In the genomic region with DNA sequence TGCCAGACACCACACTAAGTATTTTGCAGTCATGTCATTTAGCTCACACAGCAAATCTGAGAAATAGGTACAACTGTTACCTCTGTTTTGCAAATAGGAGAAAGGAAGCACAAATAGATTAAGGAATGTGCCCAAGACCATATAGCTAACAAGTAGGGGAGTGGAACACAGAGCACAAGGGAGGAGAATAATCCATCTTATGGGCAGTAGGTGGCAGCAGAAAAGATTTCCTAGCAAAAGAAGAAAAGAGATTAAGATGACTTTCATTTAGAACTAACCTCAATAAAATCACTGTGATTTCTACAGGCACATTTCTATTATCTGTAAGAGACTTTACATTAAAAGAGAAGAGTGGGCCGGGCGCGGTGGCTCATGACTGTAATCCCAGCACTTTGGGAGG, we compare ENCODE assay signal across 13 cellular contexts. TPM values are rescaled to one million over a fixed set of nuclear protein-coding genes. Genes with fewer than 3 reads are reported as not detected.
DNase-seq lines count a peak whose midpoint lies in the region; ATAC-seq and TF ChIP-seq lines count a peak whose summit lies in the region.
"Had no signal": no experiment of that assay in that cellular context is flagged by ENCODE, and none has a peak within 500 bp of the region (broad histone marks: within the 10 kb centered on the region; RNA-seq: fewer than 3 reads in every experiment).

No MANE protein-coding gene starts in this region.

- TF ChIP-seq CTCF in 22Rv1 (IDR thresholded peaks at IDR 0.05), result peak; percentile 50
- peak; percentile 12 for TF ChIP-seq CTCF in GM12864 (IDR thresholded peaks at IDR 0.05; ENCODE audit: low read depth, low read length, missing control alignments)
- peak; percentile 41; the same call in 1 of the 2 replicates for TF ChIP-seq CTCF in OCI-LY1 (IDR thresholded peaks at IDR 0.05; ENCODE audit: low read length)
- TF ChIP-seq CTCF in endothelial cell (IDR thresholded peaks at IDR 0.05; ENCODE audit: unreplicated experiment), result no peak

- H3K9me3 ChIP-seq in OCI-LY1 (ENCODE audit: low read length), result no peaks in the 10 kb centered on the region
- H3K9me3 ChIP-seq: gastroesophageal sphincter had no signal

- H3K27me3 Mint-ChIP-seq in endothelial cell (ENCODE audit: unreplicated experiment), result no peaks in the 10 kb centered on the region
- no peaks in the 10 kb centered on the region for H3K27me3 Mint-ChIP-seq in activated T-helper 1 cell treated with anti-CD3 and anti-CD28 coated beads, Interleukin-12 subunit alpha, Interleukin-12 subunit beta, Interleukin-2, Interleukin-4 antibody, amounts not matched to agents 30 ng/mL and 10 ng/mL and 1 ng/mL, durations not matched to agents 14 hours and 24 hours and 36 hours (ENCODE audit: insufficient read depth)

- 0 out of 2 replicates have a peak, but pooled peaks cover 2% of the 10 kb centered on the region for H3K36me3 ChIP-seq in OCI-LY1 (ENCODE audit: insufficient read depth, low read length)

- ATAC-seq in HG03354 (IDR thresholded peaks at IDR 0.05; ENCODE audit: poor library complexity, severe bottlenecking, unreplicated experiment) (no peak), HG02763 (IDR thresholded peaks at IDR 0.05; ENCODE audit: unreplicated experiment) (no peak)
- ATAC-seq: gastroesophageal sphincter had no signal

- no peaks in the 10 kb centered on the region for H3K9me2 ChIP-seq in OCI-LY1 (ENCODE audit: low read depth, low read length)

- H3F3A ChIP-seq in OCI-LY1 (ENCODE audit: insufficient read depth, low read length), result no peaks in the 10 kb centered on the region

- DNase-seq in GM12864 (ENCODE audit: low read depth) (no peak), endothelial cell (ENCODE audit: low spot score) (no peak), SHP77 (lab: John Stamatoyannopoulos, UW) (no peak)
- no peak for DNase-seq in activated T-helper 1 cell treated with anti-CD3 and anti-CD28 coated beads, Interleukin-12 subunit alpha, Interleukin-12 subunit beta, Interleukin-2, Interleukin-4 antibody, amounts not matched to agents 30 ng/mL and 10 ng/mL and 1 ng/mL, durations not matched to agents 14 hours and 24 hours and 36 hours (ENCODE audit: low spot score)
- DNase-seq: C1 segment of cervical spinal cord; NCI-H187; stimulated activated CD4-positive, alpha-beta T cell treated with anti-CD3 and anti-CD28 coated beads, Interleukin-4, amount 100 ng/mL, for 4 hours had no signal

- peaks cover 1% of the 10 kb centered on the region for H3K36me3 Mint-ChIP-seq in endothelial cell (ENCODE audit: low read depth, unreplicated experiment)
- H3K36me3 Mint-ChIP-seq in activated T-helper 1 cell treated with anti-CD3 and anti-CD28 coated beads, Interleukin-12 subunit alpha, Interleukin-12 subunit beta, Interleukin-2, Interleukin-4 antibody, amounts not matched to agents 30 ng/mL and 10 ng/mL and 1 ng/mL, durations not matched to agents 14 hours and 24 hours and 36 hours (ENCODE audit: low read depth), result peaks cover 5% of the 10 kb centered on the region

- H3K9me3 Mint-ChIP-seq in endothelial cell (ENCODE audit: unreplicated experiment), result no peaks in the 10 kb centered on the region
- H3K9me3 Mint-ChIP-seq in activated T-helper 1 cell treated with anti-CD3 and anti-CD28 coated beads, Interleukin-12 subunit alpha, Interleukin-12 subunit beta, Interleukin-2, Interleukin-4 antibody, amounts not matched to agents 30 ng/mL and 10 ng/mL and 1 ng/mL, durations not matched to agents 14 hours and 24 hours and 36 hours, result no peaks in the 10 kb centered on the region

- intact Hi-C loops in activated T-helper 1 cell treated with anti-CD3 and anti-CD28 coated beads, Interleukin-12 subunit alpha, Interleukin-12 subunit beta, Interleukin-2, Interleukin-4 antibody, amounts not matched to agents 30 ng/mL and 10 ng/mL and 1 ng/mL, durations not matched to agents 14 hours and 24 hours and 36 hours (cut with micrococcal nuclease), result no loop called here

- H3K4me1 Mint-ChIP-seq in endothelial cell (ENCODE audit: unreplicated experiment), result peaks cover 18% of the 10 kb centered on the region
- H3K4me1 Mint-ChIP-seq in activated T-helper 1 cell treated with anti-CD3 and anti-CD28 coated beads, Interleukin-12 subunit alpha, Interleukin-12 subunit beta, Interleukin-2, Interleukin-4 antibody, amounts not matched to agents 30 ng/mL and 10 ng/mL and 1 ng/mL, durations not matched to agents 14 hours and 24 hours and 36 hours (ENCODE audit: low read depth), result peaks cover 7% of the 10 kb centered on the region

- H3K4me3 Mint-ChIP-seq in endothelial cell (ENCODE audit: unreplicated experiment), result no peak overlapping the region
- no peak overlapping the region for H3K4me3 Mint-ChIP-seq in activated T-helper 1 cell treated with anti-CD3 and anti-CD28 coated beads, Interleukin-12 subunit alpha, Interleukin-12 subunit beta, Interleukin-2, Interleukin-4 antibody, amounts not matched to agents 30 ng/mL and 10 ng/mL and 1 ng/mL, durations not matched to agents 14 hours and 24 hours and 36 hours

- no peaks in the 10 kb centered on the region for H3K4me1 ChIP-seq in OCI-LY1 (ENCODE audit: insufficient read depth, low read length, severe bottlenecking)
- H3K4me1 ChIP-seq: gastroesophageal sphincter had no signal

- no peaks in the 10 kb centered on the region for H4K20me1 ChIP-seq in OCI-LY1 (ENCODE audit: insufficient read depth, low read length)

- H3K79me2 ChIP-seq in OCI-LY1 (ENCODE audit: insufficient read depth, low read length), result no peaks in the 10 kb centered on the region
- H3K79me2 ChIP-seq: parathyroid adenoma had no signal

- no peak overlapping the region for H3K27ac ChIP-seq in 22Rv1
- H3K27ac ChIP-seq in OCI-LY1 (ENCODE audit: low read depth, low read length, poor library complexity, severe bottlenecking), result no peak overlapping the region
- H3K27ac ChIP-seq: gastroesophageal sphincter, parathyroid adenoma had no signal

- H2AFZ ChIP-seq in OCI-LY1 (ENCODE audit: low read length), result no peak overlapping the region
- H2AFZ ChIP-seq: parathyroid adenoma had no signal

- H3K27me3 ChIP-seq in OCI-LY1 (ENCODE audit: insufficient read depth, low read length), result no peaks in the 10 kb centered on the region
- H3K27me3 ChIP-seq: gastroesophageal sphincter had no signal

- H3K9ac ChIP-seq in OCI-LY1 (ENCODE audit: low read length), result no peak overlapping the region
- H3K9ac ChIP-seq: parathyroid adenoma had no signal

- H3K4me3 ChIP-seq in GM12864 (ENCODE audit: low read depth, low read length) (no peak overlapping the region), OCI-LY1 (ENCODE audit: low read depth, low read length, poor library complexity, severe bottlenecking) (no peak overlapping the region)
- H3K4me3 ChIP-seq: gastroesophageal sphincter had no signal

- peak overlapping the region; percentile 62 for H3K27ac Mint-ChIP-seq in endothelial cell (ENCODE audit: unreplicated experiment)
- H3K27ac Mint-ChIP-seq in activated T-helper 1 cell treated with anti-CD3 and anti-CD28 coated beads, Interleukin-12 subunit alpha, Interleukin-12 subunit beta, Interleukin-2, Interleukin-4 antibody, amounts not matched to agents 30 ng/mL and 10 ng/mL and 1 ng/mL, durations not matched to agents 14 hours and 24 hours and 36 hours, result no peak overlapping the region

- H3K4me2 ChIP-seq in OCI-LY1 (ENCODE audit: low read length), result no peak overlapping the region

RNA-seq across cellular contexts. Expression of a gene that starts 49.1 kb away (rescaled TPM):
- total RNA-seq in endothelial cell (ENCODE audit: unreplicated experiment), result 0.23 TPM
- total RNA-seq in activated T-helper 1 cell treated with anti-CD3 and anti-CD28 coated beads, Interleukin-12 subunit alpha, Interleukin-12 subunit beta, Interleukin-2, Interleukin-4 antibody, amounts not matched to agents 30 ng/mL and 10 ng/mL and 1 ng/mL, durations not matched to agents 14 hours and 24 hours and 36 hours, result 0.13 TPM in 1 of 2 replicates, not detected in the other
- total RNA-seq: gastroesophageal sphincter had no signal
